17 cellular contexts compared by ENCODE assay signal in genomic region chr1:113946112-113946511, GRCh38. TPM values are rescaled to one million over a fixed set of nuclear protein-coding genes. Genes with fewer than 3 reads are reported as not detected.
DNase-seq lines count a peak whose midpoint lies in the region; ATAC-seq and TF ChIP-seq lines count a peak whose summit lies in the region.
"Had no signal": no experiment of that assay in that cellular context is flagged by ENCODE, and none has a peak within 500 bp of the region (broad histone marks: within the 10 kb centered on the region; RNA-seq: fewer than 3 reads in every experiment).

No MANE protein-coding gene starts in this region.

- H3K27ac Mint-ChIP-seq in activated T-cell treated with anti-CD3 and anti-CD28 coated beads, Interleukin-2, amount 50 U/mL, for 24 hours = peak overlapping the region; percentile 89
- H3K27ac Mint-ChIP-seq in activated naive CD8-positive, alpha-beta T cell treated with anti-CD3 and anti-CD28 coated beads, Interleukin-2, amount 50 U/mL, for 24 hours = peak overlapping the region; percentile 68
- no peak overlapping the region for H3K27ac Mint-ChIP-seq in glutamatergic neuron (ENCODE audit: unreplicated experiment)

- H3K9me3 ChIP-seq in neutrophil = no peaks in the 10 kb centered on the region
- H3K9me3 ChIP-seq: stomach had no signal

- no peak overlapping the region for H3K4me3 ChIP-seq in NB4 (ENCODE audit: low read depth, low read length)
- H3K4me3 ChIP-seq in neutrophil (ENCODE audit: low read depth in 1 of 2, low read length in 1 of 2) = no peak overlapping the region

- peaks cover 75% of the 10 kb centered on the region for H3K4me1 Mint-ChIP-seq in activated T-cell treated with anti-CD3 and anti-CD28 coated beads, Interleukin-2, amount 50 U/mL, for 24 hours (ENCODE audit: low read depth)
- peaks cover 73% of the 10 kb centered on the region for H3K4me1 Mint-ChIP-seq in activated naive CD8-positive, alpha-beta T cell treated with anti-CD3 and anti-CD28 coated beads, Interleukin-2, amount 50 U/mL, for 24 hours
- H3K4me1 Mint-ChIP-seq in glutamatergic neuron (ENCODE audit: low read depth, unreplicated experiment) = no peaks in the 10 kb centered on the region

- H3K9me3 Mint-ChIP-seq in activated T-cell treated with anti-CD3 and anti-CD28 coated beads, Interleukin-2, amount 50 U/mL, for 24 hours = no peaks in the 10 kb centered on the region
- H3K9me3 Mint-ChIP-seq in activated naive CD8-positive, alpha-beta T cell treated with anti-CD3 and anti-CD28 coated beads, Interleukin-2, amount 50 U/mL, for 24 hours = no peaks in the 10 kb centered on the region
- H3K9me3 Mint-ChIP-seq in glutamatergic neuron (ENCODE audit: unreplicated experiment) = peaks cover 1% of the 10 kb centered on the region

- no peaks in the 10 kb centered on the region for H3K27me3 Mint-ChIP-seq in activated T-cell treated with anti-CD3 and anti-CD28 coated beads, Interleukin-2, amount 50 U/mL, for 24 hours
- H3K27me3 Mint-ChIP-seq in activated naive CD8-positive, alpha-beta T cell treated with anti-CD3 and anti-CD28 coated beads, Interleukin-2, amount 50 U/mL, for 24 hours = no peaks in the 10 kb centered on the region
- H3K27me3 Mint-ChIP-seq in glutamatergic neuron (ENCODE audit: unreplicated experiment) = no peaks in the 10 kb centered on the region

- peaks cover 10% of the 10 kb centered on the region for H3K36me3 ChIP-seq in neutrophil

- H3K36me3 Mint-ChIP-seq in activated T-cell treated with anti-CD3 and anti-CD28 coated beads, Interleukin-2, amount 50 U/mL, for 24 hours (ENCODE audit: low read depth) = peaks cover 58% of the 10 kb centered on the region
- peaks cover 39% of the 10 kb centered on the region for H3K36me3 Mint-ChIP-seq in activated naive CD8-positive, alpha-beta T cell treated with anti-CD3 and anti-CD28 coated beads, Interleukin-2, amount 50 U/mL, for 24 hours (ENCODE audit: low read depth)
- H3K36me3 Mint-ChIP-seq in glutamatergic neuron (ENCODE audit: unreplicated experiment) = peaks cover 8% of the 10 kb centered on the region

- peak overlapping the region; percentile 81 for H3K27ac ChIP-seq in neutrophil

- H3K27me3 ChIP-seq in neutrophil = no peaks in the 10 kb centered on the region
- H3K27me3 ChIP-seq: stomach had no signal

- peaks cover 62 to 76% of the 10 kb centered on the region in 2 experiments for H3K4me1 ChIP-seq in neutrophil (ENCODE audit: control insufficient read depth in 1 of 2, insufficient read depth in 1 of 2, low read depth in 1 of 2, low read length in 1 of 2)

- no peak for DNase-seq in activated T-cell treated with anti-CD3 and anti-CD28 coated beads, Interleukin-2, amount 50 U/mL, for 24 hours
- no peak for DNase-seq in activated T-cell treated with anti-CD3 and anti-CD28 coated beads, Interleukin-2, amount 50 U/mL, for 48 hours
- DNase-seq in NB4 (ENCODE audit: low read depth) (peak; percentile 6), glutamatergic neuron (no peak), NCI-H748 treated with DMSO at 0.1 percent for 48 hours (lab: John Stamatoyannopoulos, UW) (no peak), globus pallidus (ENCODE audit: low spot score) (no peak)
- DNase-seq in activated naive CD8-positive, alpha-beta T cell treated with anti-CD3 and anti-CD28 coated beads, Interleukin-2, amount 50 U/mL, for 24 hours = no peak
- DNase-seq: activated CD4-positive, alpha-beta T cell treated with anti-CD3 and anti-CD28 coated beads for 48 hours; activated gamma-delta T cell; Calu3; effector CD8-positive, alpha-beta T cell; KBM-7; NCI-H1694 treated with DMSO at 0.1 percent for 48 hours; nucleus accumbens; stomach had no signal

- TF ChIP-seq POLR2A in NB4 (IDR thresholded peaks at IDR 0.05; ENCODE audit: extremely low read depth, insufficient read length) = no peak

- H3K4me3 Mint-ChIP-seq in activated T-cell treated with anti-CD3 and anti-CD28 coated beads, Interleukin-2, amount 50 U/mL, for 24 hours = peak overlapping the region; percentile 7
- peak overlapping the region; percentile 56 for H3K4me3 Mint-ChIP-seq in activated naive CD8-positive, alpha-beta T cell treated with anti-CD3 and anti-CD28 coated beads, Interleukin-2, amount 50 U/mL, for 24 hours
- no peak overlapping the region for H3K4me3 Mint-ChIP-seq in glutamatergic neuron (ENCODE audit: unreplicated experiment)

- no peak for ATAC-seq in activated naive CD8-positive, alpha-beta T cell treated with anti-CD3 and anti-CD28 coated beads, Interleukin-2, amount 50 U/mL, for 24 hours
- ATAC-seq: Panc1 had no signal

- TF ChIP-seq CTCF in NB4 (IDR thresholded peaks at IDR 0.05; ENCODE audit: low read depth, low read length) (no peak), neutrophil (IDR thresholded peaks at IDR 0.05) (no peak), glutamatergic neuron (IDR thresholded peaks at IDR 0.05; ENCODE audit: partially characterized antibody, unreplicated experiment) (no peak)

RNA-seq across cellular contexts. Expression of gene HIPK1, which starts 17.0 kb away (rescaled TPM):
- total RNA-seq in glutamatergic neuron (ENCODE audit: unreplicated experiment) = 41.0 TPM

RNA-seq across cellular contexts. Expression of gene OLFML3, which starts 33.2 kb away (rescaled TPM):
- total RNA-seq in glutamatergic neuron (ENCODE audit: unreplicated experiment) = 2.9 TPM
- total RNA-seq: Calu3 had no signal

RNA-seq across cellular contexts. Expression of gene DCLRE1B, which starts 41.0 kb away (rescaled TPM):
- 6.1 TPM for total RNA-seq in glutamatergic neuron (ENCODE audit: unreplicated experiment)

RNA-seq across cellular contexts. Expression of gene AP4B1, which starts 41.5 kb away (rescaled TPM):
- total RNA-seq in glutamatergic neuron (ENCODE audit: unreplicated experiment) = 31.1 TPM

RNA-seq across cellular contexts. Expression of gene BCL2L15, which starts 58.7 kb away (rescaled TPM):
- total RNA-seq in glutamatergic neuron (ENCODE audit: unreplicated experiment) = 1.8 TPM
